Comparison of ENCODE assay signal across 8 cellular contexts in genomic region chr14:74941676-74942097, GRCh38. TPM values are rescaled to one million over a fixed set of nuclear protein-coding genes. Genes with fewer than 3 reads are reported as not detected.
DNase-seq lines count a peak whose midpoint lies in the region; ATAC-seq and TF ChIP-seq lines count a peak whose summit lies in the region.

No MANE protein-coding gene starts in this region.

- H3K36me3 ChIP-seq in gastrocnemius medialis: no peaks in the 10 kb centered on the region

- TF ChIP-seq POLR2A in NB4 (IDR thresholded peaks at IDR 0.05; ENCODE audit: extremely low read depth, insufficient read length) (no peak), gastrocnemius medialis (IDR thresholded peaks at IDR 0.05) (no peak)

- in situ Hi-C loops in gastrocnemius medialis (cut with MboI; ENCODE audit: low sequenced_read_pairs in 4 of 4): loop anchor here in 2 of 4 donors (25.0 kb wide), 1 partner anchor 146 kb away; no protein-coding TSS in a partner anchor

- peak; percentile 58 for ATAC-seq in GM19351 (IDR thresholded peaks at IDR 0.05; ENCODE audit: unreplicated experiment)
- ATAC-seq in gastrocnemius medialis: no peak
- no peak for ATAC-seq in HG03520 (IDR thresholded peaks at IDR 0.05; ENCODE audit: unreplicated experiment)
- ATAC-seq in HG03469 (IDR thresholded peaks at IDR 0.05; ENCODE audit: unreplicated experiment): no peak

- H3K4me3 ChIP-seq in NB4 (ENCODE audit: low read depth, low read length) (peak overlapping the region; percentile 32), gastrocnemius medialis (no peak overlapping the region)

- no peaks in the 10 kb centered on the region for H3K36me3 Mint-ChIP-seq in activated T-cell treated with anti-CD3 and anti-CD28 coated beads, Interleukin-2, amount 50 U/mL, for 24 hours (ENCODE audit: low read depth)

- H3K9me3 Mint-ChIP-seq in activated T-cell treated with anti-CD3 and anti-CD28 coated beads, Interleukin-2, amount 50 U/mL, for 24 hours: no peaks in the 10 kb centered on the region

- no peaks in the 10 kb centered on the region for H3K27me3 ChIP-seq in gastrocnemius medialis

- peak overlapping the region; percentile 81 for H3K27ac Mint-ChIP-seq in activated T-cell treated with anti-CD3 and anti-CD28 coated beads, Interleukin-2, amount 50 U/mL, for 24 hours

- no peaks in the 10 kb centered on the region for H3K27me3 Mint-ChIP-seq in activated T-cell treated with anti-CD3 and anti-CD28 coated beads, Interleukin-2, amount 50 U/mL, for 24 hours

- H3K9me3 ChIP-seq in gastrocnemius medialis: no peaks in the 10 kb centered on the region

- intact Hi-C loops in gastrocnemius medialis (cut with DNase I; ENCODE audit: low total_unique reads): loop anchor here (2.0 to 5.0 kb wide), 2 partner anchors 61 to 126 kb away; partner anchors contain the start of genes EIF2B2 and ZC2HC1C

- DNase-seq in NB4 (ENCODE audit: low read depth): peak; percentile 84
- peak; percentile 78 for DNase-seq in activated T-cell treated with anti-CD3 and anti-CD28 coated beads, Interleukin-2, amount 50 U/mL, for 24 hours
- DNase-seq in germinal center (ENCODE audit: low spot score): peak; percentile 76
- peak in 1 of 2 donors; percentile 61 for DNase-seq in gastrocnemius medialis
- no peak for DNase-seq in NCI-H1092 (lab: John Stamatoyannopoulos, UW)

- H3K4me3 Mint-ChIP-seq in activated T-cell treated with anti-CD3 and anti-CD28 coated beads, Interleukin-2, amount 50 U/mL, for 24 hours: peak overlapping the region; percentile 71

- H3K4me1 Mint-ChIP-seq in activated T-cell treated with anti-CD3 and anti-CD28 coated beads, Interleukin-2, amount 50 U/mL, for 24 hours (ENCODE audit: low read depth): peaks cover 42% of the 10 kb centered on the region

- TF ChIP-seq CTCF in NB4 (IDR thresholded peaks at IDR 0.05; ENCODE audit: low read depth, low read length) (no peak), gastrocnemius medialis (IDR thresholded peaks at IDR 0.05 in 4 of 5, conservative IDR thresholded peaks at IDR 0.05 in 1 of 5) (no peak)

- H3K4me1 ChIP-seq in gastrocnemius medialis: peaks cover 49 to 52% of the 10 kb centered on the region in 2 donors

- peak overlapping the region; percentile 87 to 94 (median 92) for H3K27ac ChIP-seq in gastrocnemius medialis

RNA-seq across cellular contexts. Expression of gene PGF, which starts 13.7 kb away (rescaled TPM):
- 1 to 10 TPM; 2.2 to 7.8 (median 3.8) TPM for total RNA-seq in gastrocnemius medialis

RNA-seq across cellular contexts. Expression of gene RPS6KL1, which starts 18.6 kb away (rescaled TPM):
- total RNA-seq in gastrocnemius medialis: 10 to 100 TPM; 11.7 to 34.4 (median 18.7) TPM

RNA-seq across cellular contexts. Expression of gene DLST, which starts 60.0 kb away (rescaled TPM):
- total RNA-seq in gastrocnemius medialis: 100 to 1,000 TPM in 2 of 4 donors, 10 to 100 TPM in 2; 71.3 to 157 (median 105) TPM
